In the genomic region with DNA sequence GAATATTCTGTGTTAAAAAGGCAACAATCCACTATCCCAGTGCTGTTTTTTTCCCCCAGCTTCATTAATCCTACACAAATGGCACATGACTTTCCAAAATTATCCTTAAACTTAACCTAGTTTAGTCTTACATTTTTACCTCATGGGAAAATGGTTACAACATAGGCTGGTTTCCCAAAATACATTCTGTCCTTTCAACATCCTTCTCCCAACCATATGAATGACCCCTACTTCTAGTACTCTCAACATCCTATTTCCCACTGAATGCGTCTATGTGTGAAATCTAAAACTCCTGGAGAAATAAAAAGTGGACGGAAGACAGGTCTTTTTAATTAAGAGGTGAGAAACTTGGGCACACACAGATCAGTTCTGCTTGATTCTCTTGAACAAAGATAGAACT, we compare ENCODE assay signal across 24 cellular contexts.
"Had no signal": no experiment of that assay in that cellular context is flagged by ENCODE, and none has a peak within 500 bp of the region (broad histone marks: within the 10 kb centered on the region; RNA-seq: fewer than 3 reads in every experiment).

No MANE protein-coding gene starts in this region.

- H3K9me3 ChIP-seq: breast epithelium had no signal

- ATAC-seq: activated CD4-positive, alpha-beta T cell treated with anti-CD3 and anti-CD28 coated beads for 36 hours; T-helper 17 cell had no signal

- H3K27me3 Mint-ChIP-seq: activated CD4-positive, alpha-beta memory T cell treated with anti-CD3 and anti-CD28 coated beads, Interleukin-2, amount 10 ng/mL, durations not matched to agents 7 days and 5 days; activated CD4-positive, alpha-beta T cell treated with anti-CD3 and anti-CD28 coated beads for 36 hours; activated naive CD8-positive, alpha-beta T cell treated with anti-CD3 and anti-CD28 coated beads, Interleukin-2, amount 10 ng/mL, durations not matched to agents 7 days and 5 days; T-helper 17 cell had no signal

- H3K27ac ChIP-seq: breast epithelium, KMS-11, VCaP had no signal

- H3K4me3 ChIP-seq: breast epithelium had no signal

- H3K4me1 ChIP-seq: breast epithelium had no signal

- H3K4me3 Mint-ChIP-seq: activated CD4-positive, alpha-beta memory T cell treated with anti-CD3 and anti-CD28 coated beads, Interleukin-2, amount 10 ng/mL, durations not matched to agents 7 days and 5 days; activated CD4-positive, alpha-beta T cell treated with anti-CD3 and anti-CD28 coated beads for 36 hours; activated naive CD4-positive, alpha-beta T cell treated with anti-CD3 and anti-CD28 coated beads for 36 hours; activated naive CD8-positive, alpha-beta T cell treated with anti-CD3 and anti-CD28 coated beads, Interleukin-2, amount 10 ng/mL, durations not matched to agents 7 days and 5 days; activated T-helper 1 cell treated with anti-CD3 and anti-CD28 coated beads, Interleukin-12 subunit alpha, Interleukin-12 subunit beta, Interleukin-2, Interleukin-4 antibody, amounts not matched to agents 30 ng/mL and 10 ng/mL and 1 ng/mL, durations not matched to agents 14 hours and 24 hours and 36 hours; T-helper 17 cell had no signal

- DNase-seq: activated CD4-positive, alpha-beta memory T cell treated with anti-CD3 and anti-CD28 coated beads, Interleukin-2, amount 10 ng/mL, durations not matched to agents 7 days and 5 days; activated CD4-positive, alpha-beta T cell treated with anti-CD3 and anti-CD28 coated beads for 36 hours; activated CD4-positive, alpha-beta T cell treated with anti-CD3 and anti-CD28 coated beads, Interleukin-2, amount 50 U/mL, for 1 hour; activated CD8-positive, alpha-beta memory T cell treated with anti-CD3 and anti-CD28 coated beads, Interleukin-2, amount 50 U/mL, for 4 hours; activated effector memory CD4-positive, alpha-beta T cell treated with anti-CD3 and anti-CD28 coated beads, Interleukin-2, amount 50 U/mL, for 16 hours; activated naive CD4-positive, alpha-beta T cell treated with anti-CD3 and anti-CD28 coated beads for 36 hours; activated naive CD8-positive, alpha-beta T cell treated with anti-CD3 and anti-CD28 coated beads, Interleukin-2, amount 10 ng/mL, durations not matched to agents 7 days and 5 days; aorta; caudate nucleus; NCI-H1092 treated with DMSO at 0.1 percent for 48 hours; NCI-H1436; NCI-H1694 treated with DMSO at 0.1 percent for 48 hours; NCI-H2029 treated with DMSO at 0.1 percent for 48 hours; NCI-H345; NCI-H510A; NCI-H526 treated with DMSO at 0.1 percent for 48 hours; NCI-H82; SIG-M5; T-helper 17 cell; T-helper 9 cell had no signal

- H3K27ac Mint-ChIP-seq: activated CD4-positive, alpha-beta memory T cell treated with anti-CD3 and anti-CD28 coated beads, Interleukin-2, amount 10 ng/mL, durations not matched to agents 7 days and 5 days; activated CD4-positive, alpha-beta T cell treated with anti-CD3 and anti-CD28 coated beads for 36 hours; activated naive CD4-positive, alpha-beta T cell treated with anti-CD3 and anti-CD28 coated beads for 36 hours; activated naive CD8-positive, alpha-beta T cell treated with anti-CD3 and anti-CD28 coated beads, Interleukin-2, amount 10 ng/mL, durations not matched to agents 7 days and 5 days; activated T-helper 1 cell treated with anti-CD3 and anti-CD28 coated beads, Interleukin-12 subunit alpha, Interleukin-12 subunit beta, Interleukin-2, Interleukin-4 antibody, amounts not matched to agents 30 ng/mL and 10 ng/mL and 1 ng/mL, durations not matched to agents 14 hours and 24 hours and 36 hours; T-helper 17 cell had no signal

- H3K9me3 Mint-ChIP-seq: activated CD4-positive, alpha-beta memory T cell treated with anti-CD3 and anti-CD28 coated beads, Interleukin-2, amount 10 ng/mL, durations not matched to agents 7 days and 5 days; activated naive CD4-positive, alpha-beta T cell treated with anti-CD3 and anti-CD28 coated beads for 36 hours; activated naive CD8-positive, alpha-beta T cell treated with anti-CD3 and anti-CD28 coated beads, Interleukin-2, amount 10 ng/mL, durations not matched to agents 7 days and 5 days; activated T-helper 1 cell treated with anti-CD3 and anti-CD28 coated beads, Interleukin-12 subunit alpha, Interleukin-12 subunit beta, Interleukin-2, Interleukin-4 antibody, amounts not matched to agents 30 ng/mL and 10 ng/mL and 1 ng/mL, durations not matched to agents 14 hours and 24 hours and 36 hours had no signal

- H3K27me3 ChIP-seq: breast epithelium had no signal

- H3K36me3 ChIP-seq: breast epithelium had no signal
